Comparison of ENCODE assay signal across 17 cellular contexts in genomic region chr4:14157262-14157661, GRCh38.
DNase-seq lines count a peak whose midpoint lies in the region; ATAC-seq and TF ChIP-seq lines count a peak whose summit lies in the region.
"Had no signal": no experiment of that assay in that cellular context is flagged by ENCODE, and none has a peak within 500 bp of the region (broad histone marks: within the 10 kb centered on the region; RNA-seq: fewer than 3 reads in every experiment).

No MANE protein-coding gene starts in this region.

- POLR2A ChIA-PET in activated CD4-positive, alpha-beta memory T cell treated with anti-CD3 and anti-CD28 coated beads for 36 hours (lab: Charles Lee), result no interaction called here

- H3K27me3 Mint-ChIP-seq in activated CD4-positive, alpha-beta memory T cell treated with anti-CD3 and anti-CD28 coated beads for 36 hours, result peaks cover 5% of the 10 kb centered on the region
- H3K27me3 Mint-ChIP-seq: central memory CD8-positive, alpha-beta T cell had no signal

- DNase-seq in GM13977 (ENCODE audit: low spot score) (peak; percentile 12), right atrium auricular region (ENCODE audit: low spot score) (no peak), NCI-H82 (lab: John Stamatoyannopoulos, UW) (no peak), right cardiac atrium (no peak)
- no peak for DNase-seq in activated CD4-positive, alpha-beta memory T cell treated with anti-CD3 and anti-CD28 coated beads for 36 hours
- DNase-seq: activated CD4-positive, CD25-positive, alpha-beta regulatory T cell; activated naive CD8-positive, alpha-beta T cell treated with anti-CD3 and anti-CD28 coated beads, Interleukin-2, amount 10 ng/mL, durations not matched to agents 7 days and 5 days; heart right ventricle; left cardiac atrium; NCI-H2107; SK-N-SH had no signal

- H3K27ac ChIP-seq in right atrium auricular region, result no peak overlapping the region
- no peak overlapping the region for H3K27ac ChIP-seq in right cardiac atrium (ENCODE audit: low read length)
- H3K27ac ChIP-seq: epithelial cell of prostate, heart right ventricle had no signal

- no peaks in the 10 kb centered on the region for H3K9me3 Mint-ChIP-seq in activated CD4-positive, alpha-beta memory T cell treated with anti-CD3 and anti-CD28 coated beads for 36 hours
- H3K9me3 Mint-ChIP-seq: central memory CD8-positive, alpha-beta T cell had no signal

- no peak overlapping the region for H3K27ac Mint-ChIP-seq in activated CD4-positive, alpha-beta memory T cell treated with anti-CD3 and anti-CD28 coated beads for 36 hours
- H3K27ac Mint-ChIP-seq: activated naive CD8-positive, alpha-beta T cell treated with anti-CD3 and anti-CD28 coated beads, Interleukin-2, amount 10 ng/mL, durations not matched to agents 7 days and 5 days; stimulated activated effector memory CD8-positive, alpha-beta T cell treated with anti-CD3 and anti-CD28 coated beads, Interleukin-12 subunit alpha, Interleukin-12 subunit beta, amount 100 ng/mL, for 72 hours had no signal

- no peaks in the 10 kb centered on the region for H3K36me3 ChIP-seq in right atrium auricular region
- H3K36me3 ChIP-seq: heart right ventricle had no signal

- in situ Hi-C loops in GM13977 (cut with MboI; ENCODE audit: low pct_unique_long_range_greater_than_20kb, low sequenced_read_pairs, unreplicated experiment), result loop anchor here (25.0 kb wide), 1 partner anchor 855 kb away; the partner anchor contains the start of gene CPEB2

- CTCF ChIA-PET in activated CD4-positive, alpha-beta memory T cell treated with anti-CD3 and anti-CD28 coated beads for 36 hours (lab: Charles Lee), result no interaction called here

- H3K4me3 Mint-ChIP-seq in activated CD4-positive, alpha-beta memory T cell treated with anti-CD3 and anti-CD28 coated beads for 36 hours, result no peak overlapping the region
- H3K4me3 Mint-ChIP-seq: activated naive CD8-positive, alpha-beta T cell treated with anti-CD3 and anti-CD28 coated beads, Interleukin-2, amount 10 ng/mL, durations not matched to agents 7 days and 5 days; central memory CD8-positive, alpha-beta T cell; stimulated activated effector memory CD8-positive, alpha-beta T cell treated with anti-CD3 and anti-CD28 coated beads, Interleukin-12 subunit alpha, Interleukin-12 subunit beta, amount 100 ng/mL, for 72 hours had no signal

- WGBS in right cardiac atrium, result 83% methylated on average over 2 of the region's 2 CpGs

- intact Hi-C loops in right cardiac atrium (cut with DNase I), result no loop called here
- intact Hi-C loops in activated CD4-positive, alpha-beta memory T cell treated with anti-CD3 and anti-CD28 coated beads for 36 hours (cut with micrococcal nuclease), result no loop called here

- no peaks in the 10 kb centered on the region for H3K27me3 ChIP-seq in right atrium auricular region
- H3K27me3 ChIP-seq in right cardiac atrium (ENCODE audit: control insufficient read depth, insufficient read depth), result no peaks in the 10 kb centered on the region
- H3K27me3 ChIP-seq: heart right ventricle had no signal

- H3K4me3 ChIP-seq in right atrium auricular region (no peak overlapping the region), right cardiac atrium (ENCODE audit: low read length) (no peak overlapping the region)
- H3K4me3 ChIP-seq: heart right ventricle had no signal

- H3K4me1 ChIP-seq in right atrium auricular region (no peaks in the 10 kb centered on the region), right cardiac atrium (ENCODE audit: control insufficient read depth, insufficient read depth, low read length) (no peaks in the 10 kb centered on the region)

- TF ChIP-seq CTCF in GM13977 (IDR thresholded peaks at IDR 0.05; ENCODE audit: extremely low read depth, insufficient read depth, missing control alignments) (no peak), right atrium auricular region (IDR thresholded peaks at IDR 0.05) (no peak)

- H3K4me1 Mint-ChIP-seq in activated CD4-positive, alpha-beta memory T cell treated with anti-CD3 and anti-CD28 coated beads for 36 hours (ENCODE audit: low read depth), result no peaks in the 10 kb centered on the region
- H3K4me1 Mint-ChIP-seq: activated naive CD8-positive, alpha-beta T cell treated with anti-CD3 and anti-CD28 coated beads, Interleukin-2, amount 10 ng/mL, durations not matched to agents 7 days and 5 days; central memory CD8-positive, alpha-beta T cell; stimulated activated effector memory CD8-positive, alpha-beta T cell treated with anti-CD3 and anti-CD28 coated beads, Interleukin-12 subunit alpha, Interleukin-12 subunit beta, amount 100 ng/mL, for 72 hours had no signal

- H3K9me3 ChIP-seq in right atrium auricular region (no peaks in the 10 kb centered on the region), right cardiac atrium (ENCODE audit: control insufficient read depth, low read length) (no peaks in the 10 kb centered on the region)
- H3K9me3 ChIP-seq: heart right ventricle, SK-N-SH had no signal

- no peaks in the 10 kb centered on the region for H3K36me3 Mint-ChIP-seq in activated CD4-positive, alpha-beta memory T cell treated with anti-CD3 and anti-CD28 coated beads for 36 hours
- H3K36me3 Mint-ChIP-seq: activated naive CD8-positive, alpha-beta T cell treated with anti-CD3 and anti-CD28 coated beads, Interleukin-2, amount 10 ng/mL, durations not matched to agents 7 days and 5 days; stimulated activated effector memory CD8-positive, alpha-beta T cell treated with anti-CD3 and anti-CD28 coated beads, Interleukin-12 subunit alpha, Interleukin-12 subunit beta, amount 100 ng/mL, for 72 hours had no signal

- ATAC-seq in GM19455 (IDR thresholded peaks at IDR 0.05; ENCODE audit: unreplicated experiment) (peak; percentile 58), HG02763 (IDR thresholded peaks at IDR 0.05; ENCODE audit: unreplicated experiment) (peak; percentile 43), HG03354 (IDR thresholded peaks at IDR 0.05; ENCODE audit: poor library complexity, severe bottlenecking, unreplicated experiment) (peak; percentile 36), right cardiac atrium (no peak)
- ATAC-seq: heart right ventricle; left cardiac atrium; stimulated activated effector memory CD8-positive, alpha-beta T cell treated with anti-CD3 and anti-CD28 coated beads, Interleukin-12 subunit alpha, Interleukin-12 subunit beta, amount 100 ng/mL, for 72 hours had no signal

Comparison
In these comparisons a context has a peak if more than half of its experiments do, and no peak if none do; other contexts are left out.
1. ATAC-seq: peak in GM19455 (single experiment), HG02763 (single experiment) and HG03354 (single experiment); none in right cardiac atrium (0 of 2).